8 cellular contexts compared by ENCODE assay signal in genomic region chrX:63350979-63351616, GRCh38. TPM values are rescaled to one million over a fixed set of nuclear protein-coding genes. Genes with fewer than 3 reads are reported as not detected.
DNase-seq lines count a peak whose midpoint lies in the region; ATAC-seq and TF ChIP-seq lines count a peak whose summit lies in the region.

Gene SPIN4, minus strand, starts transcription at chrX:63351332. Its CDS starts 513 bp downstream, at chrX:63350819.

- ATAC-seq in SK-N-SH treated with all-trans-retinoic acid at 6 μM for 48 hours (peak; percentile 97), Right ventricle myocardium inferior (peak; percentile 99)
- ATAC-seq in activated naive CD8-positive, alpha-beta T cell treated with anti-CD3 and anti-CD28 coated beads, Interleukin-2, amount 10 ng/mL, durations not matched to agents 7 days and 5 days (ENCODE audit: low read depth): peak; percentile 86

- no peaks in the 10 kb centered on the region for H3K27me3 ChIP-seq in GM06990 (replicated peaks; ENCODE audit: control insufficient read depth, insufficient read depth, low read length)
- H3K27me3 ChIP-seq in ovary: no peaks in the 10 kb centered on the region
- no peaks in the 10 kb centered on the region for H3K27me3 ChIP-seq in tibial artery

- H3K36me3 ChIP-seq in GM06990 (ENCODE audit: control insufficient read depth, insufficient read depth, low read length): no peaks in the 10 kb centered on the region
- no peaks in the 10 kb centered on the region for H3K36me3 ChIP-seq in ovary
- no peaks in the 10 kb centered on the region for H3K36me3 ChIP-seq in tibial artery

- peak within 1 kb of the TSS; percentile 94 for H3K27ac Mint-ChIP-seq in activated naive CD8-positive, alpha-beta T cell treated with anti-CD3 and anti-CD28 coated beads, Interleukin-2, amount 10 ng/mL, durations not matched to agents 7 days and 5 days

- peaks cover 2% of the 10 kb centered on the region for H3K27me3 Mint-ChIP-seq in activated naive CD8-positive, alpha-beta T cell treated with anti-CD3 and anti-CD28 coated beads, Interleukin-2, amount 10 ng/mL, durations not matched to agents 7 days and 5 days

- TF ChIP-seq EP300 in ovary (IDR thresholded peaks at IDR 0.05): no peak

- POLR2A ChIA-PET in activated naive CD8-positive, alpha-beta T cell treated with anti-CD3 and anti-CD28 coated beads, Interleukin-2, amount 10 ng/mL, durations not matched to agents 7 days and 5 days (lab: Charles Lee): interaction anchor here (1.1 kb wide), 1 partner anchor 404 kb away, joined by 8 read pairs; no protein-coding TSS in a partner anchor

- peak within 1 kb of the TSS in 1 of 2 donors; percentile 39 for H3K27ac ChIP-seq in ovary
- peak within 1 kb of the TSS; percentile 78 to 83 for H3K27ac ChIP-seq in tibial artery

- peak within 1 kb of the TSS; percentile 72 for H3K4me3 ChIP-seq in GM06990 (replicated peaks; ENCODE audit: low read depth, low read length)
- H3K4me3 ChIP-seq in HFF-Myc (replicated peaks; ENCODE audit: low read depth, low read length): peak within 1 kb of the TSS; percentile 60
- H3K4me3 ChIP-seq in ovary: peak within 1 kb of the TSS; percentile 53
- peak within 1 kb of the TSS; percentile 70 for H3K4me3 ChIP-seq in tibial artery

- 25 to 30% (median 28%) methylated on average over 56 to 58 of the region's 58 CpGs for WGBS in ovary, 3 donors

- TF ChIP-seq CTCF in GM06990 (IDR thresholded peaks at IDR 0.05; ENCODE audit: insufficient read depth, low read length, poor library complexity, severe bottlenecking): no peak
- no peak for TF ChIP-seq CTCF in HFF-Myc (IDR thresholded peaks at IDR 0.05; ENCODE audit: low read depth, low read length, missing control alignments)
- TF ChIP-seq CTCF in ovary (IDR thresholded peaks at IDR 0.05): no peak
- TF ChIP-seq CTCF in tibial artery (IDR thresholded peaks at IDR 0.05): no peak

- H3K4me1 Mint-ChIP-seq in activated naive CD8-positive, alpha-beta T cell treated with anti-CD3 and anti-CD28 coated beads, Interleukin-2, amount 10 ng/mL, durations not matched to agents 7 days and 5 days: peaks cover 13% of the 10 kb centered on the region

- intact Hi-C loops in Right ventricle myocardium inferior (cut with DNase I) (no loop called here), ovary (cut with DNase I) (no loop called here), tibial artery (cut with DNase I; ENCODE audit: low total_unique reads) (no loop called here)

- no peaks in the 10 kb centered on the region for H3K4me1 ChIP-seq in ovary (ENCODE audit: insufficient read depth)
- H3K4me1 ChIP-seq in tibial artery: no peaks in the 10 kb centered on the region

- H3K9me3 Mint-ChIP-seq in activated naive CD8-positive, alpha-beta T cell treated with anti-CD3 and anti-CD28 coated beads, Interleukin-2, amount 10 ng/mL, durations not matched to agents 7 days and 5 days: no peaks in the 10 kb centered on the region

- no peaks in the 10 kb centered on the region for H3K9me3 ChIP-seq in ovary
- H3K9me3 ChIP-seq in tibial artery: no peaks in the 10 kb centered on the region

- H3K36me3 Mint-ChIP-seq in activated naive CD8-positive, alpha-beta T cell treated with anti-CD3 and anti-CD28 coated beads, Interleukin-2, amount 10 ng/mL, durations not matched to agents 7 days and 5 days: peaks cover 6% of the 10 kb centered on the region

- H3K4me3 Mint-ChIP-seq in activated naive CD8-positive, alpha-beta T cell treated with anti-CD3 and anti-CD28 coated beads, Interleukin-2, amount 10 ng/mL, durations not matched to agents 7 days and 5 days: peak within 1 kb of the TSS; percentile 98

- TF ChIP-seq POLR2A in ovary (IDR thresholded peaks at IDR 0.05): no peak

- DNase-seq in GM06990 (ENCODE audit: extremely low read depth, insufficient read length): peak; percentile 91
- peak; percentile 42 for DNase-seq in HFF-Myc (ENCODE audit: extremely low read depth, low read depth)
- DNase-seq in NAMALWA (ENCODE audit: low spot score): peak; percentile 85
- DNase-seq in activated naive CD8-positive, alpha-beta T cell treated with anti-CD3 and anti-CD28 coated beads, Interleukin-2, amount 10 ng/mL, durations not matched to agents 7 days and 5 days: peak; percentile 79
- DNase-seq in Right ventricle myocardium inferior (ENCODE audit: missing footprints): peak; percentile 92
- DNase-seq in ovary: peak; percentile 81 to 88 (median 85)
- peak; percentile 78 to 91 for DNase-seq in tibial artery

TF ChIP-seq in SK-N-SH treated with all-trans-retinoic acid at 6 μM for 48 hours, 23 proteins besides CTCF, POLR2A, EP300 and RAD21 (continues in another document):
- TF ChIP-seq POU6F1 (CRISPR knock-in tag; IDR thresholded peaks at IDR 0.05; ENCODE audit: borderline replicate concordance, low read depth): no peak
- no peak for TF ChIP-seq ZNF8 (CRISPR knock-in tag; IDR thresholded peaks at IDR 0.05)
- TF ChIP-seq ZNF565 (CRISPR knock-in tag; conservative IDR thresholded peaks at IDR 0.05; ENCODE audit: low read depth): no peak
- no peak for TF ChIP-seq BACH2 (CRISPR knock-in tag; IDR thresholded peaks at IDR 0.05; ENCODE audit: borderline replicate concordance)
- TF ChIP-seq ISL1 (CRISPR knock-in tag; IDR thresholded peaks at IDR 0.05): no peak
- no peak for TF ChIP-seq SNAI2 (CRISPR knock-in tag; IDR thresholded peaks at IDR 0.05)
- no peak for TF ChIP-seq GLIS3 (CRISPR knock-in tag; IDR thresholded peaks at IDR 0.05)
- no peak for TF ChIP-seq TSHZ2 (CRISPR knock-in tag; IDR thresholded peaks at IDR 0.05)
- TF ChIP-seq OSR1 (CRISPR knock-in tag; IDR thresholded peaks at IDR 0.05): no peak
- TF ChIP-seq RARB (CRISPR knock-in tag; IDR thresholded peaks at IDR 0.05): no peak
- TF ChIP-seq ARNTL (CRISPR knock-in tag; IDR thresholded peaks at IDR 0.05; ENCODE audit: borderline replicate concordance, low read depth): no peak
- no peak for TF ChIP-seq CSRNP3 (CRISPR knock-in tag; IDR thresholded peaks at IDR 0.05)
- TF ChIP-seq CREB5 (CRISPR knock-in tag; IDR thresholded peaks at IDR 0.05; ENCODE audit: low read depth): no peak

RNA-seq across cellular contexts. Expression of gene SPIN4, which starts in this region (rescaled TPM):
- 10 to 100 TPM in 1 of 2 experiments, 1 to 10 TPM in 1; 9.9 to 11.5 TPM for total RNA-seq in activated naive CD8-positive, alpha-beta T cell treated with anti-CD3 and anti-CD28 coated beads, Interleukin-2, amount 10 ng/mL, durations not matched to agents 7 days and 5 days
- 1.1 TPM for total RNA-seq in Right ventricle myocardium inferior
- 1 to 10 TPM; 2.3 to 6.3 (median 4.5) TPM for total RNA-seq in ovary
- 1 to 10 TPM; 2.6 to 3.8 TPM for polyA plus RNA-seq in ovary

Comparison
In these comparisons a context has a peak if more than half of its experiments do, and no peak if none do; other contexts are left out.
1. DNase-seq: peak in every context shown above with its lines; median percentile 92 in Right ventricle myocardium inferior; 91 in GM06990; 85 in NAMALWA; 85 in ovary; 84 in tibial artery; 79 in activated naive CD8-positive, alpha-beta T cell treated with anti-CD3 and anti-CD28 coated beads, Interleukin-2, amount 10 ng/mL, durations not matched to agents 7 days and 5 days; 42 in HFF-Myc.